In the genomic region with DNA sequence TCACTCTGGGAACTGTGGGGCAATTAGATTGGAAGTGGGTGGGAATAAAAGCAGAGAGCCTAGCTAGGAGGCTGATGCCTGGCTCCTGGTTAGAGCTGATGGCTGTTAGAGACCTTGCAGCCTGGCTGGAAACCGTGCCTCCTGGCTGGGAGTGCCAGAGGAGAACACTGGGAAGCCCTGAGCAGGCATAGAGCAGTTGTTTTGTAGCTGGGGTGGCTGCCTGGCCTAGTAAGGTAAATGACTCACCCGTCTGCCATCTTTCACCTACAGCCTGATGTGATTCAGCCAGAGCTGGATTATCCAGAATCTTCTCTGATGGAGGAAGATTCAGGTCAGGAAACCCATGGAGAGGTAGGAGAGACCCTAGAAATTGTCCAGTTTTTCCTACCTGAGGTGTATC, we compare ENCODE assay signal across 15 cellular contexts. TPM values are rescaled to one million over a fixed set of nuclear protein-coding genes. Genes with fewer than 3 reads are reported as not detected.
A peak's percentile ranks its signal among the peaks of the same experiment; 100 is the strongest.
DNase-seq lines count a peak whose midpoint lies in the region; ATAC-seq, FAIRE-seq and TF ChIP-seq lines count a peak whose summit lies in the region.
"Had no signal": no experiment of that assay in that cellular context is flagged by ENCODE, and none has a peak within 500 bp of the region (broad histone marks: within the 10 kb centered on the region; RNA-seq: fewer than 3 reads in every experiment).

No MANE protein-coding gene starts in this region.

- H3K27ac ChIP-seq in GM23338 (ENCODE audit: low read depth) (no peak overlapping the region), RWPE2 (ENCODE audit: poor library complexity, severe bottlenecking) (peak overlapping the region; percentile 71), pancreas (no peak overlapping the region)

- no peak overlapping the region for H3K4me3 ChIP-seq in GM23338
- H3K4me3 ChIP-seq in RWPE2 (ENCODE audit: severe bottlenecking): no peak overlapping the region
- no peak overlapping the region for H3K4me3 ChIP-seq in fibroblast of the aortic adventitia (ENCODE audit: low read depth, low read length)
- H3K4me3 ChIP-seq in pancreas: no peak overlapping the region
- H3K4me3 ChIP-seq: dorsolateral prefrontal cortex had no signal

- no peak for DNase-seq in GM23338 (ENCODE audit: low spot score)
- DNase-seq in RWPE2 (ENCODE audit: low spot score): peak; percentile 73
- DNase-seq in fibroblast of the aortic adventitia (ENCODE audit: low read depth): peak; percentile 35
- DNase-seq in pancreas: no peak
- no peak for DNase-seq in activated naive CD4-positive, alpha-beta T cell treated with anti-CD3 and anti-CD28 coated beads, Interleukin-2, amount 10 ng/mL, durations not matched to agents 7 days and 5 days
- DNase-seq in NCI-H128 (lab: John Stamatoyannopoulos, UW; ENCODE audit: unreplicated experiment): no peak
- DNase-seq: activated CD4-positive, alpha-beta memory T cell treated with anti-CD3 and anti-CD28 coated beads for 36 hours; activated naive CD4-positive, alpha-beta T cell; dorsolateral prefrontal cortex; NCI-H1092 treated with DMSO at 0.1 percent for 48 hours; NCI-H69; small intestine; T-helper 1 cell had no signal

- H2AFZ ChIP-seq in GM23338: no peak overlapping the region

- ATAC-seq in GM23338 (peak; percentile 80), RWPE2 (ENCODE audit: low read depth) (peak; percentile 98), pancreas (peak in 3 of 4 donors; percentile 11 to 57 (median 43)), HG03139 (IDR thresholded peaks at IDR 0.05; ENCODE audit: unreplicated experiment) (no peak), GM21447 (IDR thresholded peaks at IDR 0.05; ENCODE audit: unreplicated experiment) (no peak)

- H3K9me3 ChIP-seq in RWPE2 (ENCODE audit: severe bottlenecking) (no peaks in the 10 kb centered on the region), pancreas (no peaks in the 10 kb centered on the region)

- TF ChIP-seq CTCF in GM23338 (conservative IDR thresholded peaks at IDR 0.05; ENCODE audit: low read depth in 2 of 2) (no peak), RWPE2 (IDR thresholded peaks at IDR 0.05; ENCODE audit: poor library complexity, severe bottlenecking) (no peak), fibroblast of the aortic adventitia (IDR thresholded peaks at IDR 0.05; ENCODE audit: insufficient read depth, low read length) (no peak), pancreas (IDR thresholded peaks at IDR 0.05) (no peak)

- peaks cover 4% of the 10 kb centered on the region; the same call in 1 of the 2 replicates for H3F3A ChIP-seq in GM23338 (replicated peaks; ENCODE audit: low read depth)

- no peak overlapping the region for H3K27ac Mint-ChIP-seq in GM23338
- no peak overlapping the region for H3K27ac Mint-ChIP-seq in activated naive CD4-positive, alpha-beta T cell treated with anti-CD3 and anti-CD28 coated beads, Interleukin-2, amount 10 ng/mL, durations not matched to agents 7 days and 5 days
- H3K27ac Mint-ChIP-seq: activated CD4-positive, alpha-beta memory T cell treated with anti-CD3 and anti-CD28 coated beads for 36 hours had no signal

- peaks cover 3% of the 10 kb centered on the region; the same call in 2 of the 3 replicates for H3K4me1 Mint-ChIP-seq in GM23338
- H3K4me1 Mint-ChIP-seq in activated naive CD4-positive, alpha-beta T cell treated with anti-CD3 and anti-CD28 coated beads, Interleukin-2, amount 10 ng/mL, durations not matched to agents 7 days and 5 days: peaks cover 11% of the 10 kb centered on the region

- peaks cover 8% of the 10 kb centered on the region for H3K79me2 ChIP-seq in GM23338 (replicated peaks; ENCODE audit: insufficient read depth)

- H3K9me3 Mint-ChIP-seq in GM23338: no peaks in the 10 kb centered on the region
- H3K9me3 Mint-ChIP-seq in activated naive CD4-positive, alpha-beta T cell treated with anti-CD3 and anti-CD28 coated beads, Interleukin-2, amount 10 ng/mL, durations not matched to agents 7 days and 5 days: no peaks in the 10 kb centered on the region
- H3K9me3 Mint-ChIP-seq: activated CD4-positive, alpha-beta memory T cell treated with anti-CD3 and anti-CD28 coated beads for 36 hours had no signal

- H3K4me2 ChIP-seq in GM23338: no peak overlapping the region

- no peaks in the 10 kb centered on the region; the same call in 1 of the 2 replicates for H4K20me1 ChIP-seq in GM23338 (replicated peaks; ENCODE audit: insufficient read depth)

- H3K4me3 Mint-ChIP-seq in GM23338: no peak overlapping the region
- no peak overlapping the region for H3K4me3 Mint-ChIP-seq in activated naive CD4-positive, alpha-beta T cell treated with anti-CD3 and anti-CD28 coated beads, Interleukin-2, amount 10 ng/mL, durations not matched to agents 7 days and 5 days
- H3K4me3 Mint-ChIP-seq: activated CD4-positive, alpha-beta memory T cell treated with anti-CD3 and anti-CD28 coated beads for 36 hours had no signal

- H3K4me1 ChIP-seq in GM23338 (ENCODE audit: insufficient read depth) (peaks cover 3% of the 10 kb centered on the region), RWPE2 (ENCODE audit: insufficient read depth, poor library complexity, severe bottlenecking) (peaks cover 6% of the 10 kb centered on the region), pancreas (peaks cover 2 to 5% (median 5%) of the 10 kb centered on the region in 3 donors)

- intact Hi-C loops in pancreas (cut with DNase I): no loop called here

- WGBS in pancreas, 2 donors: 76 to 81% methylated on average over 2 of the region's 2 CpGs

- H3K36me3 ChIP-seq in GM23338 (ENCODE audit: insufficient read depth) (no peaks in the 10 kb centered on the region), RWPE2 (ENCODE audit: low read depth) (peaks cover 23% of the 10 kb centered on the region), pancreas (peaks cover 0 to 16% (median 10%) of the 10 kb centered on the region in 3 donors)

- no peak for FAIRE-seq in pancreas (lab: Jason Lieb, UNC)
- FAIRE-seq: small intestine had no signal

- CTCF ChIA-PET in activated naive CD4-positive, alpha-beta T cell treated with anti-CD3 and anti-CD28 coated beads, Interleukin-2, amount 10 ng/mL, durations not matched to agents 7 days and 5 days (lab: Charles Lee): interaction anchor here (1.0 to 1.1 kb wide), 2 partner anchors 72 to 232 kb away, joined by 3 read pairs; no protein-coding TSS in a partner anchor

- peaks cover 21% of the 10 kb centered on the region for H3K36me3 Mint-ChIP-seq in GM23338 (ENCODE audit: low read depth)
- peaks cover 19% of the 10 kb centered on the region for H3K36me3 Mint-ChIP-seq in activated naive CD4-positive, alpha-beta T cell treated with anti-CD3 and anti-CD28 coated beads, Interleukin-2, amount 10 ng/mL, durations not matched to agents 7 days and 5 days

- no peaks in the 10 kb centered on the region for H3K27me3 ChIP-seq in GM23338 (ENCODE audit: insufficient read depth)
- H3K27me3 ChIP-seq in RWPE2 (ENCODE audit: insufficient read depth, poor library complexity, severe bottlenecking): no peaks in the 10 kb centered on the region
- no peaks in the 10 kb centered on the region for H3K27me3 ChIP-seq in pancreas
- H3K27me3 ChIP-seq: dorsolateral prefrontal cortex had no signal

- H3K9me2 ChIP-seq in GM23338 (ENCODE audit: insufficient read depth): no peaks in the 10 kb centered on the region

- H3K27me3 Mint-ChIP-seq in GM23338 (ENCODE audit: insufficient read depth, low read depth, poor library complexity): peaks cover 5% of the 10 kb centered on the region
- H3K27me3 Mint-ChIP-seq in activated naive CD4-positive, alpha-beta T cell treated with anti-CD3 and anti-CD28 coated beads, Interleukin-2, amount 10 ng/mL, durations not matched to agents 7 days and 5 days: peaks cover 4% of the 10 kb centered on the region
- H3K27me3 Mint-ChIP-seq: activated CD4-positive, alpha-beta memory T cell treated with anti-CD3 and anti-CD28 coated beads for 36 hours had no signal

TF ChIP-seq in GM23338, 12 proteins besides CTCF, POLR2A, EP300 and RAD21:
- no peak for TF ChIP-seq ZNF114 (CRISPR knock-in tag; IDR thresholded peaks at IDR 0.05)

RNA-seq across cellular contexts. Expression of a gene that starts 6.1 kb away (rescaled TPM):
- total RNA-seq in GM23338 (2014; rRNA removed; shearing (Covaris generic)): 78.0 and 91.3 TPM in 2 replicates
- polyA plus RNA-seq in GM23338 (2016; fragmentation: Nextera tagmentation; extraction: Ambion mirVana): 535 and 550 TPM in 2 replicates
- 11.9 and 53.2 TPM in 2 replicates for total RNA-seq in fibroblast of the aortic adventitia (ENCODE audit: low replicate concordance)
- total RNA-seq in pancreas: 10 to 100 TPM; 23.9 to 40.1 (median 31.6) TPM
- 100 to 1,000 TPM in 1 of 2 donors, 10 to 100 TPM in 1; 75.4 to 103 TPM for polyA plus RNA-seq in pancreas

RNA-seq across cellular contexts. Expression of a gene that starts 6.4 kb away (rescaled TPM):
- total RNA-seq in GM23338 (2014; rRNA removed; shearing (Covaris generic)): 12.2 and 14.6 TPM in 2 replicates
- 25.1 and 25.4 TPM in 2 replicates for polyA plus RNA-seq in GM23338 (2016; fragmentation: Nextera tagmentation; extraction: Ambion mirVana)
- total RNA-seq in fibroblast of the aortic adventitia (ENCODE audit: low replicate concordance): 10.6 and 17.2 TPM in 2 replicates
- total RNA-seq in pancreas: 10 to 100 TPM in 4 of 6 donors, 1 to 10 TPM in 2; 8.3 to 13.2 (median 10.7) TPM
- 10 to 100 TPM; 19.9 to 20.7 TPM for polyA plus RNA-seq in pancreas

RNA-seq across cellular contexts. Expression of a gene that starts 53.4 kb away (rescaled TPM):
- total RNA-seq in GM23338 (2014; rRNA removed; shearing (Covaris generic)): 0.24 and 0.35 TPM in 2 replicates
- 0.06 and 0.23 TPM in 2 replicates for polyA plus RNA-seq in GM23338 (2016; fragmentation: Nextera tagmentation; extraction: Ambion mirVana)
- not detected in 2 replicates for total RNA-seq in fibroblast of the aortic adventitia (ENCODE audit: low replicate concordance)
- 1 to 10 TPM in 4 of 6 donors, under 1 TPM in 2; 0.56 to 3.6 (median 1.5) TPM for total RNA-seq in pancreas
- polyA plus RNA-seq in pancreas: 10 to 100 TPM in 1 of 2 donors, 1 to 10 TPM in 1; 4.6 to 17.9 TPM

Comparison
In these comparisons a context has a peak if more than half of its experiments do, and no peak if none do; other contexts are left out.
1. ATAC-seq: peak in GM23338 (single experiment), RWPE2 (single experiment) and pancreas (3 of 4); none in HG03139 (single experiment) and GM21447 (single experiment).
2. DNase-seq: peak in RWPE2 (single experiment) and fibroblast of the aortic adventitia (single experiment); none in GM23338 (single experiment), pancreas (0 of 6), activated naive CD4-positive, alpha-beta T cell treated with anti-CD3 and anti-CD28 coated beads, Interleukin-2, amount 10 ng/mL, durations not matched to agents 7 days and 5 days (single experiment) and NCI-H128 (single experiment).